ENCODE assay signal across 9 cellular contexts in genomic region chr5:140221697-140222223, GRCh38. TPM values are rescaled to one million over a fixed set of nuclear protein-coding genes. Genes with fewer than 3 reads are reported as not detected.
DNase-seq lines count a peak whose midpoint lies in the region; ATAC-seq, FAIRE-seq and TF ChIP-seq lines count a peak whose summit lies in the region.
"Had no signal": no experiment of that assay in that cellular context is flagged by ENCODE, and none has a peak within 500 bp of the region (broad histone marks: within the 10 kb centered on the region; RNA-seq: fewer than 3 reads in every experiment).

No MANE protein-coding gene starts in this region.

- no peak for TF ChIP-seq EP300 in transverse colon (IDR thresholded peaks at IDR 0.05; ENCODE audit: low read depth)

- TF ChIP-seq POLR2A in transverse colon (IDR thresholded peaks at IDR 0.05): no peak

- H3K9me3 ChIP-seq in heart right ventricle (no peaks in the 10 kb centered on the region), transverse colon (no peaks in the 10 kb centered on the region)

- no peaks in the 10 kb centered on the region for H3K27me3 Mint-ChIP-seq in activated naive CD4-positive, alpha-beta T cell treated with anti-CD3 and anti-CD28 coated beads for 36 hours (ENCODE audit: low read depth)
- peaks cover 0 to 3% of the 10 kb centered on the region in 2 donors for H3K27me3 Mint-ChIP-seq in T-cell
- H3K27me3 Mint-ChIP-seq: activated CD8-positive, alpha-beta memory T cell treated with anti-CD3 and anti-CD28 coated beads, Interleukin-2, amount 10 ng/mL, durations not matched to agents 7 days and 5 days had no signal

- no peaks in the 10 kb centered on the region for H3K9me3 Mint-ChIP-seq in activated naive CD4-positive, alpha-beta T cell treated with anti-CD3 and anti-CD28 coated beads, Interleukin-2, amount 50 U/mL, for 72 hours
- no peaks in the 10 kb centered on the region for H3K9me3 Mint-ChIP-seq in activated naive CD4-positive, alpha-beta T cell treated with anti-CD3 and anti-CD28 coated beads for 36 hours
- H3K9me3 Mint-ChIP-seq in T-cell: no peaks in the 10 kb centered on the region

- WGBS in heart right ventricle, 2 donors: 67 to 69% methylated on average over 5 of the region's 5 CpGs
- 82 to 90% methylated on average over 3 to 5 of the region's 5 CpGs for WGBS in transverse colon (ENCODE audit: low coverage in 1 of 2), 2 donors

- H3K36me3 Mint-ChIP-seq in activated naive CD4-positive, alpha-beta T cell treated with anti-CD3 and anti-CD28 coated beads, Interleukin-2, amount 50 U/mL, for 72 hours: no peaks in the 10 kb centered on the region
- H3K36me3 Mint-ChIP-seq in activated naive CD4-positive, alpha-beta T cell treated with anti-CD3 and anti-CD28 coated beads for 36 hours (ENCODE audit: low read depth): no peaks in the 10 kb centered on the region
- H3K36me3 Mint-ChIP-seq in T-cell: no peaks in the 10 kb centered on the region

- no peak for FAIRE-seq in GM19239 (lab: Jason Lieb, UNC)

- intact Hi-C loops in activated naive CD4-positive, alpha-beta T cell treated with anti-CD3 and anti-CD28 coated beads for 36 hours (cut with micrococcal nuclease): loop anchor here (1.0 kb wide), 1 partner anchor 46 kb away; the partner anchor contains the start of gene CYSTM1
- intact Hi-C loops in heart right ventricle (cut with DNase I) (loop anchor here in 6 of 10 donors (2.0 to 5.0 kb wide), 3 partner anchors 31 to 39 kb away; no protein-coding TSS in a partner anchor), transverse colon (cut with DNase I; ENCODE audit: low total_unique reads) (no loop called here)

- H3K27ac ChIP-seq in VCaP (peak overlapping the region; percentile 98), heart right ventricle (peak overlapping the region; percentile 11 to 87 (median 77)), transverse colon (peak overlapping the region in 3 of 4 donors; percentile 15 to 53 (median 42))

- no peak for DNase-seq in activated naive CD4-positive, alpha-beta T cell treated with anti-CD3 and anti-CD28 coated beads, Interleukin-2, amount 50 U/mL, for 72 hours (ENCODE audit: low spot score in 2 of 2)
- no peak for DNase-seq in activated naive CD4-positive, alpha-beta T cell treated with anti-CD3 and anti-CD28 coated beads for 36 hours
- DNase-seq in heart right ventricle (no peak), transverse colon (no peak), HUDEP-2 (lab: John Stamatoyannopoulos, UW; ENCODE audit: unreplicated experiment in 76 of 76) (no peak), T-cell (no peak), GM19239 (ENCODE audit: insufficient read length, low spot score) (no peak)
- DNase-seq: activated CD8-positive, alpha-beta memory T cell treated with anti-CD3 and anti-CD28 coated beads, Interleukin-2, amount 10 ng/mL, durations not matched to agents 7 days and 5 days had no signal

- POLR2A ChIA-PET in T-cell (lab: Charles Lee): no interaction called here

- H3K4me3 ChIP-seq in heart right ventricle: no peak overlapping the region
- no peak overlapping the region for H3K4me3 ChIP-seq in transverse colon

- peaks cover 20 to 90% (median 74%) of the 10 kb centered on the region in 9 donors for H3K4me1 ChIP-seq in heart right ventricle
- peaks cover 25 to 73% (median 61%) of the 10 kb centered on the region in 4 donors for H3K4me1 ChIP-seq in transverse colon

- H3K4me1 Mint-ChIP-seq in activated naive CD4-positive, alpha-beta T cell treated with anti-CD3 and anti-CD28 coated beads for 36 hours (ENCODE audit: low read depth): peaks cover 29% of the 10 kb centered on the region
- H3K4me1 Mint-ChIP-seq in T-cell: peaks cover 0 to 3% (median 0%) of the 10 kb centered on the region in 3 donors

- TF ChIP-seq CTCF in VCaP (conservative IDR thresholded peaks at IDR 0.05): no peak
- no peak for TF ChIP-seq CTCF in heart right ventricle (IDR thresholded peaks at IDR 0.05)
- no peak for TF ChIP-seq CTCF in transverse colon (IDR thresholded peaks at IDR 0.05)

- CTCF ChIA-PET in activated naive CD4-positive, alpha-beta T cell treated with anti-CD3 and anti-CD28 coated beads for 36 hours (lab: Charles Lee): interaction anchor here (0.5 to 1.4 kb wide), 5 partner anchors 23 to 193 kb away, joined by 3 to 6 read pairs (median 3); no protein-coding TSS in a partner anchor
- CTCF ChIA-PET in T-cell (lab: Charles Lee): interaction anchor here in 1 of 2 donors (0.6 kb wide), 1 partner anchor 133 kb away, joined by 4 read pairs; no protein-coding TSS in a partner anchor

- peak overlapping the region; percentile 48 to 51 for H3K27ac Mint-ChIP-seq in activated naive CD4-positive, alpha-beta T cell treated with anti-CD3 and anti-CD28 coated beads, Interleukin-2, amount 50 U/mL, for 72 hours
- no peak overlapping the region for H3K27ac Mint-ChIP-seq in activated naive CD4-positive, alpha-beta T cell treated with anti-CD3 and anti-CD28 coated beads for 36 hours
- no peak overlapping the region for H3K27ac Mint-ChIP-seq in T-cell
- H3K27ac Mint-ChIP-seq: activated CD8-positive, alpha-beta memory T cell treated with anti-CD3 and anti-CD28 coated beads, Interleukin-2, amount 10 ng/mL, durations not matched to agents 7 days and 5 days had no signal

- H3K4me3 Mint-ChIP-seq in activated naive CD4-positive, alpha-beta T cell treated with anti-CD3 and anti-CD28 coated beads for 36 hours: no peak overlapping the region
- no peak overlapping the region for H3K4me3 Mint-ChIP-seq in T-cell
- H3K4me3 Mint-ChIP-seq: activated CD8-positive, alpha-beta memory T cell treated with anti-CD3 and anti-CD28 coated beads, Interleukin-2, amount 10 ng/mL, durations not matched to agents 7 days and 5 days had no signal

- H3K27me3 ChIP-seq in heart right ventricle (no peaks in the 10 kb centered on the region), transverse colon (no peaks in the 10 kb centered on the region)

- in situ Hi-C loops in transverse colon (cut with MboI; ENCODE audit: low pct_ligation_motif_present in 1 of 4, low pct_unique_long_range_greater_than_20kb in 1 of 4, low sequenced_read_pairs in 3 of 4): no loop called here

- ATAC-seq in activated naive CD4-positive, alpha-beta T cell treated with anti-CD3 and anti-CD28 coated beads, Interleukin-2, amount 50 U/mL, for 72 hours: peak; percentile 61 to 71
- ATAC-seq in heart right ventricle (peak in 7 of 8 donors; percentile 9 to 58 (median 52)), T-cell (replicated peaks in 1 of 4) (no peak)
- ATAC-seq: activated CD8-positive, alpha-beta memory T cell treated with anti-CD3 and anti-CD28 coated beads, Interleukin-2, amount 10 ng/mL, durations not matched to agents 7 days and 5 days had no signal

- H3K36me3 ChIP-seq in heart right ventricle: no peaks in the 10 kb centered on the region
- H3K36me3 ChIP-seq in transverse colon: no peaks in the 10 kb centered on the region

RNA-seq across cellular contexts. Expression of gene CYSTM1, which starts 46.8 kb away (rescaled TPM):
- 10 to 100 TPM; 10.8 to 18.8 TPM for total RNA-seq in activated naive CD4-positive, alpha-beta T cell treated with anti-CD3 and anti-CD28 coated beads, Interleukin-2, amount 50 U/mL, for 72 hours
- total RNA-seq in activated naive CD4-positive, alpha-beta T cell treated with anti-CD3 and anti-CD28 coated beads for 36 hours: 10 to 100 TPM; 22.3 to 25.1 TPM
- total RNA-seq in heart right ventricle (100 to 1,000 TPM in 3 of 10 donors, 10 to 100 TPM in 7; 55.2 to 114 (median 95.3) TPM), transverse colon (100 to 1,000 TPM in 2 of 4 donors, 10 to 100 TPM in 2; 32.8 to 264 (median 107) TPM), T-cell (1 to 10 TPM; 1.9 to 6.0 (median 5.0) TPM)
- polyA plus RNA-seq in heart right ventricle: 100 to 1,000 TPM in 1 of 2 donors, 10 to 100 TPM in 1; 45.0 to 217 TPM

Comparison
In these comparisons a context has a peak if more than half of its experiments do, and no peak if none do; other contexts are left out.
1. H3K27ac Mint-ChIP-seq: peak in activated naive CD4-positive, alpha-beta T cell treated with anti-CD3 and anti-CD28 coated beads, Interleukin-2, amount 50 U/mL, for 72 hours (2 of 2); none in activated naive CD4-positive, alpha-beta T cell treated with anti-CD3 and anti-CD28 coated beads for 36 hours (single experiment) and T-cell (0 of 2).
2. ATAC-seq: peak in activated naive CD4-positive, alpha-beta T cell treated with anti-CD3 and anti-CD28 coated beads, Interleukin-2, amount 50 U/mL, for 72 hours (2 of 2) and heart right ventricle (7 of 8); none in T-cell (0 of 4).
3. H3K27ac ChIP-seq: peak in every context shown above with its lines; median percentile 98 in VCaP; 77 in heart right ventricle; 42 in transverse colon.